29 cellular contexts compared by ENCODE assay signal in the genomic region with DNA sequence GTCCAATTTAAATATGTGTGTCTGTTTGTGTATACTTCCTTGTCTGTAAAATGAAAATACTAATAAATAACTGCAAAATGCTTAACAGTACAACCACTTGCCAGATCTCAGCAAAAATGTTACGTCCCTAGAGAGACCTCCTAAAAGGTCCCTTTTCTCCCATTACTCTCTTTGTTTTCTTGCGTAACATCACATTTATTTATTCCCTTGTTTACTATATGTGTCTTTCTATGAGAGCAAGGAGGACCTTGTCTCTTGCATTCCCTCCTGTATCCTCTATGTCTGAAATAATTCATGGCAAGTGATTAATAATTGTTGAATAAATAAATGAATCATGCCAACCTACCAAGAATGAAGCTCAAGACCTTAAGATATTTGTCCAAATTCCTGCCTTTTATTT. TPM values are rescaled to one million over a fixed set of nuclear protein-coding genes. Genes with fewer than 3 reads are reported as not detected.
"Had no signal": no experiment of that assay in that cellular context is flagged by ENCODE, and none has a peak within 500 bp of the region (broad histone marks: within the 10 kb centered on the region; RNA-seq: fewer than 3 reads in every experiment).

No MANE protein-coding gene starts in this region.

- H3K9me3 ChIP-seq: colonic mucosa, gastroesophageal sphincter, left lung, lower lobe of right lung, mucosa of descending colon had no signal

- H3K27ac Mint-ChIP-seq: dendritic cell treated with granulocyte-macrophage colony-stimulating factor and Interleukin-4, amounts not matched to agents 40 ng/mL and 50 ng/mL, for 4 days; effector memory CD8-positive, alpha-beta T cell; endodermal cell; mesothelial cell of epicardium had no signal

- H3K4me2 ChIP-seq: hepatocyte had no signal

- H2AFZ ChIP-seq: hepatocyte had no signal

- H3K27me3 Mint-ChIP-seq: dendritic cell treated with granulocyte-macrophage colony-stimulating factor and Interleukin-4, amounts not matched to agents 40 ng/mL and 50 ng/mL, for 4 days; effector memory CD8-positive, alpha-beta T cell; naive B cell; naive thymus-derived CD8-positive, alpha-beta T cell had no signal

- H3K36me3 ChIP-seq: colonic mucosa, gastroesophageal sphincter, heart left ventricle, left lung, lower lobe of right lung had no signal

- ATAC-seq: effector memory CD8-positive, alpha-beta T cell; esophagus mucosa; foreskin keratinocyte; gastroesophageal sphincter; heart left ventricle; left cardiac atrium; left lung; left ventricle myocardium superior; lower lobe of right lung; mucosa of descending colon; naive thymus-derived CD8-positive, alpha-beta T cell had no signal

- H3K27me3 ChIP-seq: colonic mucosa, foreskin keratinocyte, gastroesophageal sphincter, heart left ventricle, hepatocyte, left lung had no signal

- H3K27ac ChIP-seq: colonic mucosa, epithelial cell of prostate, foreskin keratinocyte, gastroesophageal sphincter, heart left ventricle, hepatocyte, left lung, lower lobe of right lung had no signal

- H3K4me3 Mint-ChIP-seq: dendritic cell treated with granulocyte-macrophage colony-stimulating factor and Interleukin-4, amounts not matched to agents 40 ng/mL and 50 ng/mL, for 4 days; effector memory CD8-positive, alpha-beta T cell; endodermal cell; mesothelial cell of epicardium had no signal

- H3K9me3 Mint-ChIP-seq: effector memory CD8-positive, alpha-beta T cell had no signal

- H3K4me1 ChIP-seq: colonic mucosa, foreskin keratinocyte had no signal

- DNase-seq: colonic mucosa; cortex of kidney; effector CD8-positive, alpha-beta T cell; effector memory CD8-positive, alpha-beta T cell; endodermal cell; erythroblast; foreskin keratinocyte; heart left ventricle; hypothalamus; immature natural killer cell; islet precursor cell; left cardiac atrium; left lung; left ventricle myocardium superior; lower lobe of right lung; mesenchymal stem cell; mucosa of descending colon; naive B cell; naive thymus-derived CD8-positive, alpha-beta T cell had no signal

- FAIRE-seq: endometrium, frontal cortex had no signal

- H3K79me2 ChIP-seq: hepatocyte had no signal

- H3K4me3 ChIP-seq: colonic mucosa, gastroesophageal sphincter, heart left ventricle, hepatocyte, left lung, mucosa of descending colon had no signal

RNA-seq across cellular contexts. Expression of a gene that starts 1.9 kb away (rescaled TPM):
- total RNA-seq: lung microvascular endothelial cell, myocyte had no signal
